In the genomic region with DNA sequence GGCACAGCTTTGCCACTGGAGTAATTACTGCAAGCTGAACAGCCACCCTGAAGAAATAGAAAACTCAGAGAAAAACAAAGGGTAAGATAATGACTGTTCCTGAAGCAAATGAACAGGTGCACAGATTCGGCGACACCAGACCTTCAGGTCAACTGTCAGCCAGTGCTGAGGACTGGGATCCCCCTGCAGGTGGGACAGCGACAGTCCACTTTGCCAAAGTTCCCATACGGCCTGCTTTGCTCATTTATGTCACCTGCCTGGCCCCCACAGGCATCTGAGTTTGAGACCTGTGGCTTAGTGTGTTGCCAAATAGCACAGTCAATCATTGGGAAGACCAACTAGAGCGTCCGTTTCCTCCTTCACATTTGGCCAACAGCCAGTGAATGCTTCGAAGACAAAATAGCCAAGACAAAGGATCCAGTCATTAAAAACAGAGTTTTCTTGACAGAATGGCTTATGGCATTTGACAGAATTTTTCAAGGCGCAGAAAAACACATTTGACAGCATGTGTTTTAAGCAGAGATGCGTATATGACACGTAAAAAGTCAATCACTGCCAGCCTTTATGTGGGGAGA, we compare ENCODE assay signal across 14 cellular contexts.
DNase-seq lines count a peak whose midpoint lies in the region; ATAC-seq, FAIRE-seq and TF ChIP-seq lines count a peak whose summit lies in the region.
"Had no signal": no experiment of that assay in that cellular context is flagged by ENCODE, and none has a peak within 500 bp of the region (broad histone marks: within the 10 kb centered on the region; RNA-seq: fewer than 3 reads in every experiment).

No MANE protein-coding gene starts in this region.

- no peak overlapping the region for H2BK15ac ChIP-seq in mesendoderm (replicated peaks; ENCODE audit: low read depth)

- no peak overlapping the region for H3K27ac ChIP-seq in mesendoderm (ENCODE audit: low read depth, low read length)
- H3K27ac ChIP-seq: right atrium auricular region, tibial nerve had no signal

- no peak overlapping the region for H3K4me3 ChIP-seq in mesendoderm (ENCODE audit: low read length)
- H3K4me3 ChIP-seq: right atrium auricular region, tibial nerve had no signal

- DNase-seq in D721Med (ENCODE audit: insufficient read length, low spot score): no peak
- peak; percentile 6 for DNase-seq in HK-2 (ENCODE audit: unreplicated experiment)
- DNase-seq in astrocyte of the hippocampus (ENCODE audit: low read depth, low spot score): peak; percentile 12
- DNase-seq in mesendoderm: peak; percentile 78
- no peak for DNase-seq in KBM-7
- no peak for DNase-seq in activated CD4-positive, alpha-beta T cell treated with anti-CD3 and anti-CD28 coated beads, Interleukin-2, amount 50 U/mL, for 4 hours
- DNase-seq: activated CD4-positive, alpha-beta T cell treated with anti-CD3 and anti-CD28 coated beads, Interleukin-2, amount 10 ng/mL, durations not matched to agents 7 days and 5 days; activated naive CD4-positive, alpha-beta T cell treated with anti-CD3 and anti-CD28 coated beads, Interleukin-2, amount 10 ng/mL, durations not matched to agents 7 days and 5 days; mesenchymal stem cell; SK-N-SH had no signal

- TF ChIP-seq CTCF in D721Med (IDR thresholded peaks at IDR 0.05; ENCODE audit: insufficient read depth, missing control alignments): peak; percentile 21

- H3K27me3 ChIP-seq in mesendoderm (ENCODE audit: insufficient read depth, low read length, poor library complexity): no peaks in the 10 kb centered on the region
- H3K27me3 ChIP-seq: right atrium auricular region, tibial nerve had no signal

- no peak overlapping the region for H2AK5ac ChIP-seq in mesendoderm (ENCODE audit: low read length)

- H2BK5ac ChIP-seq in mesendoderm (ENCODE audit: low read length): no peak overlapping the region

- no peak overlapping the region for H4K8ac ChIP-seq in mesendoderm (ENCODE audit: low read depth, low read length)

- ATAC-seq in HG02623 (IDR thresholded peaks at IDR 0.05; ENCODE audit: unreplicated experiment) (no peak), GM18867 (IDR thresholded peaks at IDR 0.05; ENCODE audit: unreplicated experiment) (no peak)

- no CpG with 5 or more reads among the region's 10 CpGs for WGBS in mesendoderm (ENCODE audit: extremely low coverage, insufficient coverage, low lambda C conversion rate)

- H3K23ac ChIP-seq in mesendoderm (ENCODE audit: low read length): no peak overlapping the region

- no peak overlapping the region for H3K18ac ChIP-seq in mesendoderm (ENCODE audit: low read length)

- FAIRE-seq in D721Med (lab: Jason Lieb, UNC): no peak

- no peak overlapping the region for H2BK120ac ChIP-seq in mesendoderm (ENCODE audit: low read depth, low read length)

- in situ Hi-C loops in KBM-7 (cut with MboI; ENCODE audit: low pct_unique_long_range_greater_than_20kb, low sequenced_read_pairs): no loop called here

- no peaks in the 10 kb centered on the region for H3K36me3 ChIP-seq in mesendoderm (ENCODE audit: control insufficient read depth, insufficient read depth, low read length)
- H3K36me3 ChIP-seq: right atrium auricular region, tibial nerve had no signal

- H3K79me1 ChIP-seq in mesendoderm (ENCODE audit: low read length): no peaks in the 10 kb centered on the region

- no peak overlapping the region for H3K4ac ChIP-seq in mesendoderm (ENCODE audit: low read depth, low read length)

- H3K4me2 ChIP-seq in mesendoderm (ENCODE audit: low read length): no peak overlapping the region
- H3K4me2 ChIP-seq: SK-N-SH had no signal

- no peak overlapping the region for H3K56ac ChIP-seq in mesendoderm (ENCODE audit: low read length)

- H3K4me1 ChIP-seq in mesendoderm (ENCODE audit: control insufficient read depth, low read depth, low read length): no peaks in the 10 kb centered on the region
- H3K4me1 ChIP-seq: right atrium auricular region had no signal

- H3K9ac ChIP-seq in mesendoderm (ENCODE audit: low read length): no peak overlapping the region
- H3K9ac ChIP-seq: SK-N-SH had no signal

- H4K5ac ChIP-seq in mesendoderm (ENCODE audit: low read length): no peak overlapping the region

- no peaks in the 10 kb centered on the region for H3K79me2 ChIP-seq in mesendoderm (ENCODE audit: control insufficient read depth, insufficient read depth, low read length)

Comparison
In these comparisons a context has a peak if more than half of its experiments do, and no peak if none do; other contexts are left out.
1. DNase-seq: peak in HK-2 (single experiment), astrocyte of the hippocampus (single experiment) and mesendoderm (single experiment); none in D721Med (single experiment), KBM-7 (single experiment) and activated CD4-positive, alpha-beta T cell treated with anti-CD3 and anti-CD28 coated beads, Interleukin-2, amount 50 U/mL, for 4 hours (0 of 2).